34 cellular contexts compared by ENCODE assay signal in the genomic region with DNA sequence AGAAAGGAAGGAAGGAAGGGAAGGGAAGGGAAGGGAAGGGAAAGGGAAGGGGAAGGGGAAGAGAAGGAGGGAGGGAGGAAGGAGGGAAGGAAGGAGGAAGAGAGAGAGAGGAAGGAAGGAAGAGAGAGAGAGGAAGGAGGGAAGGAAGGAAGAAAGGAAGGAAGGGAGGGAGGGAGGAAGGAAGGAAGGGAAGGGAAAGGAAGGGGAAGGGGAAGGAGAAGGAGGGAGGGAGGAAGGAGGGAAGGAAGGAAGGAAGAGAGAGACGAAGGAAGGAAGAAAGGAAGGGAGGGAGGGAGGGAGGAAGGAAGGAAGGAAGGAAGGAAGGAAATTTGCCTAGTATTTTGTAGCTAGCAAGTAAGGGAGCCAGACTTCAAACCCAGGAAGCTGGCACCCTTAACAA.
"Had no signal": no experiment of that assay in that cellular context is flagged by ENCODE, and none has a peak within 500 bp of the region (broad histone marks: within the 10 kb centered on the region; RNA-seq: fewer than 3 reads in every experiment).

No MANE protein-coding gene starts in this region.

- DNase-seq: activated effector memory CD4-positive, alpha-beta T cell treated with anti-CD3 and anti-CD28 coated beads, Interleukin-2, amount 50 U/mL, for 16 hours; activated effector memory CD4-positive, alpha-beta T cell treated with Interleukin-2 at 50 U/mL for 16 hours; activated gamma-delta T cell; activated gamma-delta T cell treated with Interleukin-2 at 50 U/mL for 16 hours; activated naive CD4-positive, alpha-beta T cell; activated naive CD4-positive, alpha-beta T cell treated with anti-CD3 and anti-CD28 coated beads for 36 hours; activated naive CD4-positive, alpha-beta T cell treated with anti-CD3 and anti-CD28 coated beads, Interleukin-2, amount 10 ng/mL, durations not matched to agents 7 days and 5 days; activated naive CD4-positive, alpha-beta T cell treated with anti-CD3 and anti-CD28 coated beads, Interleukin-2, amount 50 U/mL, for 16 hours; activated naive CD4-positive, alpha-beta T cell treated with Interleukin-2 at 50 U/mL for 16 hours; activated naive CD8-positive, alpha-beta T cell treated with anti-CD3 and anti-CD28 coated beads for 36 hours; activated naive CD8-positive, alpha-beta T cell treated with anti-CD3 and anti-CD28 coated beads, Interleukin-2, amount 10 ng/mL, durations not matched to agents 7 days and 5 days; activated naive CD8-positive, alpha-beta T cell treated with anti-CD3 and anti-CD28 coated beads, Interleukin-2, amount 50 U/mL, for 24 hours; activated T-cell treated with anti-CD3 and anti-CD28 coated beads, Interleukin-2, amount 50 U/mL, for 1 hour; activated T-cell treated with anti-CD3 and anti-CD28 coated beads, Interleukin-2, amount 50 U/mL, for 24 hours; activated T-cell treated with anti-CD3 and anti-CD28 coated beads, Interleukin-2, amount 50 U/mL, for 4 hours; activated T-cell treated with anti-CD3 and anti-CD28 coated beads, Interleukin-2, amount 50 U/mL, for 48 hours; activated T-cell treated with anti-CD3 and anti-CD28 coated beads, Interleukin-2, amount 50 U/mL, for 72 hours; adrenal gland; amniotic stem cell; amygdala; anterior cingulate cortex; aorta; body of pancreas; brain microvascular endothelial cell; caudate nucleus; central memory CD4-positive, alpha-beta T cell; cerebellar nuclear complex had no signal

- H3K9me3 ChIP-seq: adrenal gland, ascending aorta, body of pancreas, breast epithelium had no signal

- ATAC-seq: activated naive CD4-positive, alpha-beta T cell treated with anti-CD3 and anti-CD28 coated beads, Interleukin-2, amount 50 U/mL, for 72 hours; activated naive CD8-positive, alpha-beta T cell treated with anti-CD3 and anti-CD28 coated beads, Interleukin-2, amount 50 U/mL, for 24 hours; activated T-cell treated with anti-CD3 and anti-CD28 coated beads, Interleukin-2, amount 50 U/mL, for 4 hours; activated T-cell treated with anti-CD3 and anti-CD28 coated beads, Interleukin-2, amount 50 U/mL, for 72 hours; activated T-helper 17 cell treated with anti-CD3 and anti-CD28 coated beads, Interleukin-2, amount 50 U/mL, for 72 hours; body of pancreas had no signal

- FAIRE-seq: astrocyte, bronchial epithelial cell had no signal

- H3K4me1 ChIP-seq: adrenal gland, body of pancreas, breast epithelium had no signal

- H3K4me3 ChIP-seq: adrenal gland, ascending aorta, body of pancreas, breast epithelium, cardiac muscle cell had no signal

- H3K27me3 ChIP-seq: adrenal gland, ascending aorta, body of pancreas, brain microvascular endothelial cell, breast epithelium, cardiac muscle cell had no signal

- H3K27ac ChIP-seq: adrenal gland, ascending aorta, body of pancreas, brain microvascular endothelial cell, breast epithelium, cardiac muscle cell had no signal

- H3K36me3 ChIP-seq: adrenal gland, brain microvascular endothelial cell, breast epithelium, cardiac muscle cell had no signal
